Comparison of ENCODE assay signal across 17 cellular contexts in genomic region chr18:62876106-62876505, GRCh38.
DNase-seq lines count a peak whose midpoint lies in the region; ATAC-seq, FAIRE-seq and TF ChIP-seq lines count a peak whose summit lies in the region.
"Had no signal": no experiment of that assay in that cellular context is flagged by ENCODE, and none has a peak within 500 bp of the region (broad histone marks: within the 10 kb centered on the region; RNA-seq: fewer than 3 reads in every experiment).

No MANE protein-coding gene starts in this region.

- H3K27ac Mint-ChIP-seq in Calu3 (ENCODE audit: unreplicated experiment) (peak overlapping the region; percentile 13), astrocyte (ENCODE audit: unreplicated experiment) (peak overlapping the region; percentile 41), neural progenitor cell (peak overlapping the region; percentile 25)
- H3K27ac Mint-ChIP-seq in activated CD8-positive, alpha-beta memory T cell treated with anti-CD3 and anti-CD28 coated beads, Interleukin-2, amount 10 ng/mL, durations not matched to agents 7 days and 5 days, result no peak overlapping the region

- H3K9ac ChIP-seq in astrocyte (ENCODE audit: low read length), result no peak overlapping the region
- no peak overlapping the region for H3K9ac ChIP-seq in neural progenitor cell

- H3K36me3 ChIP-seq in astrocyte (ENCODE audit: insufficient read depth, low read length) (no peaks in the 10 kb centered on the region), neural progenitor cell (no peaks in the 10 kb centered on the region)

- no TSS peak for BruUV-seq in Calu3 (replicated peaks; lab: Mats Ljungman, UMichigan)

- H2AFZ ChIP-seq in astrocyte (ENCODE audit: low read depth, low read length) (no peak overlapping the region), neural progenitor cell (replicated peaks) (no peak overlapping the region)

- FAIRE-seq in astrocyte (lab: Jason Lieb, UNC), result no peak
- FAIRE-seq: H54 had no signal

- H3K79me2 ChIP-seq in astrocyte (ENCODE audit: insufficient read depth, low read length) (no peaks in the 10 kb centered on the region), neural progenitor cell (ENCODE audit: low read depth) (peaks cover 44% of the 10 kb centered on the region)

- H3K9me3 ChIP-seq in astrocyte (ENCODE audit: insufficient read depth, low read depth, low read length) (no peaks in the 10 kb centered on the region), neural progenitor cell (ENCODE audit: low read depth) (no peaks in the 10 kb centered on the region)

- H3K27me3 ChIP-seq in astrocyte (ENCODE audit: insufficient read depth, low read length) (no peaks in the 10 kb centered on the region), neural progenitor cell (no peaks in the 10 kb centered on the region)

- H3K4me1 Mint-ChIP-seq in Calu3 (ENCODE audit: low read depth, unreplicated experiment), result peaks cover 49% of the 10 kb centered on the region
- peaks cover 36% of the 10 kb centered on the region for H3K4me1 Mint-ChIP-seq in astrocyte (ENCODE audit: low read depth, unreplicated experiment)
- peaks cover 36% of the 10 kb centered on the region for H3K4me1 Mint-ChIP-seq in neural progenitor cell
- peaks cover 22% of the 10 kb centered on the region for H3K4me1 Mint-ChIP-seq in activated CD8-positive, alpha-beta memory T cell treated with anti-CD3 and anti-CD28 coated beads, Interleukin-2, amount 10 ng/mL, durations not matched to agents 7 days and 5 days

- H4K20me1 ChIP-seq in astrocyte (ENCODE audit: insufficient read depth, low read length) (no peaks in the 10 kb centered on the region), neural progenitor cell (ENCODE audit: low read depth) (peaks cover 6% of the 10 kb centered on the region)

- H3K36me3 Mint-ChIP-seq in Calu3 (ENCODE audit: insufficient read depth, unreplicated experiment) (no peaks in the 10 kb centered on the region), astrocyte (ENCODE audit: low read depth, unreplicated experiment) (no peaks in the 10 kb centered on the region), neural progenitor cell (peaks cover 7% of the 10 kb centered on the region)
- H3K36me3 Mint-ChIP-seq in activated CD8-positive, alpha-beta memory T cell treated with anti-CD3 and anti-CD28 coated beads, Interleukin-2, amount 10 ng/mL, durations not matched to agents 7 days and 5 days, result peaks cover 6% of the 10 kb centered on the region

- no peaks in the 10 kb centered on the region for H3K27me3 Mint-ChIP-seq in Calu3 (ENCODE audit: unreplicated experiment)
- no peaks in the 10 kb centered on the region for H3K27me3 Mint-ChIP-seq in astrocyte (ENCODE audit: low read depth, unreplicated experiment)
- H3K27me3 Mint-ChIP-seq in neural progenitor cell (ENCODE audit: insufficient read depth, low read depth), result no peaks in the 10 kb centered on the region
- no peaks in the 10 kb centered on the region for H3K27me3 Mint-ChIP-seq in activated CD8-positive, alpha-beta memory T cell treated with anti-CD3 and anti-CD28 coated beads, Interleukin-2, amount 10 ng/mL, durations not matched to agents 7 days and 5 days

- H3K4me3 ChIP-seq in astrocyte (ENCODE audit: insufficient read depth, low read depth, low read length) (no peak overlapping the region), neural progenitor cell (no peak overlapping the region)

- TF ChIP-seq CTCF in Calu3 (IDR thresholded peaks at IDR 0.05; ENCODE audit: unreplicated experiment) (no peak), astrocyte (IDR thresholded peaks at IDR 0.05; ENCODE audit: insufficient read depth, low read depth, low read length) (no peak), neural progenitor cell (IDR thresholded peaks at IDR 0.05) (no peak)

- peaks cover 26% of the 10 kb centered on the region for H3F3A ChIP-seq in neural progenitor cell (ENCODE audit: low read depth)

- H3K9me3 Mint-ChIP-seq in Calu3 (ENCODE audit: low read depth, unreplicated experiment) (no peaks in the 10 kb centered on the region), astrocyte (ENCODE audit: unreplicated experiment) (no peaks in the 10 kb centered on the region), neural progenitor cell (peaks cover 2% of the 10 kb centered on the region)
- H3K9me3 Mint-ChIP-seq in activated CD8-positive, alpha-beta memory T cell treated with anti-CD3 and anti-CD28 coated beads, Interleukin-2, amount 10 ng/mL, durations not matched to agents 7 days and 5 days (ENCODE audit: low read depth), result no peaks in the 10 kb centered on the region

- CTCF ChIA-PET in Calu3 (lab: Charles Lee), result interaction anchor here (0.9 to 1.6 kb wide), 3 partner anchors 10 to 161 kb away, joined by 3 to 4 read pairs (median 3); no protein-coding TSS in a partner anchor
- CTCF ChIA-PET in activated CD8-positive, alpha-beta memory T cell treated with anti-CD3 and anti-CD28 coated beads, Interleukin-2, amount 10 ng/mL, durations not matched to agents 7 days and 5 days (lab: Charles Lee), result no interaction called here

- no peak overlapping the region for H3K4me2 ChIP-seq in astrocyte (ENCODE audit: low read length)
- peak overlapping the region; percentile 70 for H3K4me2 ChIP-seq in neural progenitor cell

- intact Hi-C loops in Calu3 (cut with micrococcal nuclease; ENCODE audit: unreplicated experiment), result loop anchor here (2.0 to 5.0 kb wide), 3 partner anchors 44 to 159 kb away; no protein-coding TSS in a partner anchor

- H3K4me3 Mint-ChIP-seq in Calu3 (ENCODE audit: low read depth, unreplicated experiment) (no peak overlapping the region), astrocyte (ENCODE audit: unreplicated experiment) (no peak overlapping the region), neural progenitor cell (no peak overlapping the region)
- no peak overlapping the region for H3K4me3 Mint-ChIP-seq in activated CD8-positive, alpha-beta memory T cell treated with anti-CD3 and anti-CD28 coated beads, Interleukin-2, amount 10 ng/mL, durations not matched to agents 7 days and 5 days

- H3K4me1 ChIP-seq in astrocyte (ENCODE audit: insufficient read depth, low read length), result peaks cover 32% of the 10 kb centered on the region
- H3K4me1 ChIP-seq in neural progenitor cell, result peaks cover 28% of the 10 kb centered on the region

- H3K27ac ChIP-seq in astrocyte (ENCODE audit: low read depth, low read length) (no peak overlapping the region), neural progenitor cell (peak overlapping the region; percentile 98)
- H3K27ac ChIP-seq: C4-2B had no signal

- DNase-seq in Calu3 (peak; percentile 66), LoVo (ENCODE audit: low spot score) (peak; percentile 56), astrocyte (ENCODE audit: low read depth) (no peak), neural progenitor cell (ENCODE audit: low spot score) (no peak), C1 segment of cervical spinal cord (lab: John Stamatoyannopoulos, UW) (no peak), dedifferentiated amniotic fluid mesenchymal stem cell (ENCODE audit: extremely low spot score) (no peak)
- no peak for DNase-seq in activated CD8-positive, alpha-beta memory T cell treated with anti-CD3 and anti-CD28 coated beads, Interleukin-2, amount 10 ng/mL, durations not matched to agents 7 days and 5 days
- no peak for DNase-seq in stimulated activated CD4-positive, alpha-beta T cell treated with anti-CD3 and anti-CD28 coated beads, Interleukin-1b, Interleukin-23, amount 100 ng/mL, for 48 hours
- DNase-seq: EL, NCI-H1436, NCI-H2029 treated with DMSO at 0.1 percent for 48 hours, NCI-H510A, NCI-H82, SHP77 treated with DMSO at 0.1 percent for 48 hours, SW 1271 had no signal

- no peak for ATAC-seq in activated CD8-positive, alpha-beta memory T cell treated with anti-CD3 and anti-CD28 coated beads, Interleukin-2, amount 10 ng/mL, durations not matched to agents 7 days and 5 days

Comparison
In these comparisons a context has a peak if more than half of its experiments do, and no peak if none do; other contexts are left out.
1. DNase-seq: peak in Calu3 (single experiment) and LoVo (single experiment); none in astrocyte (single experiment), neural progenitor cell (single experiment), activated CD8-positive, alpha-beta memory T cell treated with anti-CD3 and anti-CD28 coated beads, Interleukin-2, amount 10 ng/mL, durations not matched to agents 7 days and 5 days (single experiment), C1 segment of cervical spinal cord (0 of 14), stimulated activated CD4-positive, alpha-beta T cell treated with anti-CD3 and anti-CD28 coated beads, Interleukin-1b, Interleukin-23, amount 100 ng/mL, for 48 hours (single experiment) and dedifferentiated amniotic fluid mesenchymal stem cell (single experiment).